Comparison of ENCODE assay signal across 1 cellular context in the genomic region with DNA sequence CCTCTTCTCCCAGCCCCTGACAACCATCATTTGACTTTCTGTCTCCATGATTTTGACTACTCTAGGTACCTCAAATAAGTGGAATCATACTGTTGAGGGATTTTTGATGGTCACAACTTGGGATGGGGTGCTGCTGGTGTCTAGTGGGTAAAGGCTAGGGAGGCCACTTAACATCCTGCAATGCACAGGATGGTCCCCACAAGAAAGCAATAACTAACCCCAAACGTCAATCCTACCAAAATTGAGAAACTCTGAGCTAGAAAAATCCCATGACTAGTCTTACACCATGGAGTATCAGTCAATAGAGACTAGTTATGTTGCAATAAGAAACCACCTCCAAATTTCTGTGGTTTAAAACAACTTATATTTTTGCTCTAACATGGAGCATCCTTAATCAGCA. TPM values are rescaled to one million over a fixed set of nuclear protein-coding genes. Genes with fewer than 3 reads are reported as not detected.
"Had no signal": no experiment of that assay in that cellular context is flagged by ENCODE, and none has a peak within 500 bp of the region (broad histone marks: within the 10 kb centered on the region; RNA-seq: fewer than 3 reads in every experiment).

No MANE protein-coding gene starts in this region.

RNA-seq across cellular contexts. Expression of a gene that starts 29.5 kb away (rescaled TPM):
- total RNA-seq: G401 had no signal
